Comparison of ENCODE assay signal across 17 cellular contexts in the genomic region with DNA sequence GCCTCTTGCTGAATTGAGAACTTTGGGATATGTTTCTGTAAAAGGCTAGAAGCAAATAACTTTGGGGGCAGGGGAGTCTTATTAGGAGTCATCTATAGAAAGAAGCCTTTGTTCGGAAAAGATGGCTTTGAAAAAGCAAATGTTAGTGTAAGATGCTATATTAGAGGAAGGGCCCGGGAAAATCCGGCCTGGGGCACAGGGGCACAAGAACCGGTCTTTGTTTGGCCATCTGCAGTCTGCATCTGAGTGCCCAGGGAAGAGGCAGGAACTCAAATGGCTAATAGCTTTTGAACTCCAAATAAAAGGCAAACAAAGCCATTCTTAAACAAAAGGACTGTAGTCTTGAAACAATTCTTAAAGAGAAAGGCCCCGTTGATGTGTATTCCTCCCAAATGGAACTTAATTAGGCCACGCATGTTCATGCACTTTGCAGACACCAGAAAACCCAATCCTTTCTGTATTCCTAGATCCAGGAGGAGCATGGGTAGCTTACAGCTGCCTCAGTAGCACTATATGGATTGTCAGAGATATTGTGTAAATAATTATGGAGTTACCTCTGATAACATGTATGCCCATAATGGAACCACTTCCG.
DNase-seq lines count a peak whose midpoint lies in the region; ATAC-seq, FAIRE-seq and TF ChIP-seq lines count a peak whose summit lies in the region.
"Had no signal": no experiment of that assay in that cellular context is flagged by ENCODE, and none has a peak within 500 bp of the region (broad histone marks: within the 10 kb centered on the region; RNA-seq: fewer than 3 reads in every experiment).

No MANE protein-coding gene starts in this region.

- no peaks in the 10 kb centered on the region for H3K27me3 ChIP-seq in right atrium auricular region

- no peak for FAIRE-seq in HTR-8/SVneo (lab: Jason Lieb, UNC)
- no peak for FAIRE-seq in H54 (lab: Jason Lieb, UNC)
- FAIRE-seq: bronchial epithelial cell, D721Med, GM18507 had no signal

- intact Hi-C loops in cardiac septum (cut with DNase I): no loop called here

- peaks cover 16% of the 10 kb centered on the region for H3K27me3 Mint-ChIP-seq in WTC11 (ENCODE audit: low read depth)

- H3K27ac Mint-ChIP-seq in WTC11: peak overlapping the region; percentile 84
- H3K27ac Mint-ChIP-seq: activated naive CD8-positive, alpha-beta T cell treated with anti-CD3 and anti-CD28 coated beads, Interleukin-2, amount 10 ng/mL, durations not matched to agents 7 days and 5 days; activated T-cell treated with anti-CD3 and anti-CD28 coated beads, Interleukin-2, amount 50 U/mL, for 72 hours had no signal

- TF ChIP-seq CTCF in right atrium auricular region (IDR thresholded peaks at IDR 0.05) (no peak), WTC11 (IDR thresholded peaks at IDR 0.05) (no peak)

- peaks cover 22% of the 10 kb centered on the region for H3K36me3 Mint-ChIP-seq in WTC11
- H3K36me3 Mint-ChIP-seq: activated naive CD8-positive, alpha-beta T cell treated with anti-CD3 and anti-CD28 coated beads, Interleukin-2, amount 10 ng/mL, durations not matched to agents 7 days and 5 days had no signal

- no peaks in the 10 kb centered on the region for H3K4me1 ChIP-seq in right atrium auricular region

- H3K4me3 ChIP-seq in right atrium auricular region: no peak overlapping the region

- DNase-seq in right atrium auricular region (ENCODE audit: low spot score) (peak; percentile 46), cardiac septum (ENCODE audit: low spot score) (no peak), WTC11 (ENCODE audit: low spot score) (no peak), medulla oblongata (ENCODE audit: extremely low spot score) (peak; percentile 34), HTR-8/SVneo (ENCODE audit: insufficient read length, low spot score) (no peak), germinal center (ENCODE audit: low spot score) (no peak), NAMALWA (ENCODE audit: low spot score) (no peak), H54 (ENCODE audit: insufficient read length, low spot score) (no peak)
- DNase-seq: activated CD4-positive, alpha-beta T cell treated with anti-CD3 and anti-CD28 coated beads, Interleukin-2, amount 50 U/mL, for 48 hours; activated naive CD8-positive, alpha-beta T cell treated with anti-CD3 and anti-CD28 coated beads, Interleukin-2, amount 10 ng/mL, durations not matched to agents 7 days and 5 days; activated T-cell treated with anti-CD3 and anti-CD28 coated beads, Interleukin-2, amount 50 U/mL, for 72 hours; AML-193; left ventricle myocardium superior; stimulated activated CD4-positive, alpha-beta T cell treated with anti-CD3 and anti-CD28 coated beads, Interleukin-15, amount 100 ng/mL, for 24 hours had no signal

- no peak for TF ChIP-seq POLR2A in H54 (IDR thresholded peaks at IDR 0.05; ENCODE audit: low read depth, low read length)

- H3K4me1 Mint-ChIP-seq in WTC11: peaks cover 36% of the 10 kb centered on the region
- H3K4me1 Mint-ChIP-seq: activated naive CD8-positive, alpha-beta T cell treated with anti-CD3 and anti-CD28 coated beads, Interleukin-2, amount 10 ng/mL, durations not matched to agents 7 days and 5 days had no signal

- POLR2A ChIA-PET in WTC11 (lab: Charles Lee): no interaction called here

- no peaks in the 10 kb centered on the region for H3K36me3 ChIP-seq in right atrium auricular region

- ATAC-seq in WTC11: peak; percentile 74
- ATAC-seq: activated T-cell treated with anti-CD3 and anti-CD28 coated beads, Interleukin-2, amount 50 U/mL, for 72 hours; left ventricle myocardium superior had no signal

- H3K9me3 Mint-ChIP-seq in WTC11: peaks cover 32% of the 10 kb centered on the region
- H3K9me3 Mint-ChIP-seq: activated naive CD8-positive, alpha-beta T cell treated with anti-CD3 and anti-CD28 coated beads, Interleukin-2, amount 10 ng/mL, durations not matched to agents 7 days and 5 days; activated T-cell treated with anti-CD3 and anti-CD28 coated beads, Interleukin-2, amount 50 U/mL, for 72 hours had no signal

- no peak overlapping the region for H3K27ac ChIP-seq in right atrium auricular region

- CTCF ChIA-PET in WTC11 (lab: Charles Lee): interaction anchor here (1.0 kb wide), 1 partner anchor 9 kb away, joined by 6 read pairs; no protein-coding TSS in a partner anchor

- no peaks in the 10 kb centered on the region for H3K9me3 ChIP-seq in right atrium auricular region

- H3K4me3 Mint-ChIP-seq in WTC11: no peak overlapping the region
- H3K4me3 Mint-ChIP-seq: activated naive CD8-positive, alpha-beta T cell treated with anti-CD3 and anti-CD28 coated beads, Interleukin-2, amount 10 ng/mL, durations not matched to agents 7 days and 5 days; activated T-cell treated with anti-CD3 and anti-CD28 coated beads, Interleukin-2, amount 50 U/mL, for 72 hours had no signal

TF ChIP-seq in WTC11, 78 proteins besides CTCF, POLR2A, EP300 and RAD21:
- TF ChIP-seq NR1H2 (CRISPR knock-in tag; IDR thresholded peaks at IDR 0.05): no peak
- TF ChIP-seq, protein P1, sequence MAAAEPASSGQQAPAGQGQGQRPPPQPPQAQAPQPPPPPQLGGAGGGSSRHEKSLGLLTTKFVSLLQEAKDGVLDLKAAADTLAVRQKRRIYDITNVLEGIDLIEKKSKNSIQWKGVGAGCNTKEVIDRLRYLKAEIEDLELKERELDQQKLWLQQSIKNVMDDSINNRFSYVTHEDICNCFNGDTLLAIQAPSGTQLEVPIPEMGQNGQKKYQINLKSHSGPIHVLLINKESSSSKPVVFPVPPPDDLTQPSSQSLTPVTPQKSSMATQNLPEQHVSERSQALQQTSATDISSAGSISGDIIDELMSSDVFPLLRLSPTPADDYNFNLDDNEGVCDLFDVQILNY (CRISPR knock-in tag; IDR thresholded peaks at IDR 0.05): no peak
- TF ChIP-seq ZNF219 (CRISPR knock-in tag; IDR thresholded peaks at IDR 0.05; ENCODE audit: borderline replicate concordance): no peak
- no peak for TF ChIP-seq RELA (CRISPR knock-in tag; IDR thresholded peaks at IDR 0.05; ENCODE audit: borderline replicate concordance)
- TF ChIP-seq, protein P2, sequence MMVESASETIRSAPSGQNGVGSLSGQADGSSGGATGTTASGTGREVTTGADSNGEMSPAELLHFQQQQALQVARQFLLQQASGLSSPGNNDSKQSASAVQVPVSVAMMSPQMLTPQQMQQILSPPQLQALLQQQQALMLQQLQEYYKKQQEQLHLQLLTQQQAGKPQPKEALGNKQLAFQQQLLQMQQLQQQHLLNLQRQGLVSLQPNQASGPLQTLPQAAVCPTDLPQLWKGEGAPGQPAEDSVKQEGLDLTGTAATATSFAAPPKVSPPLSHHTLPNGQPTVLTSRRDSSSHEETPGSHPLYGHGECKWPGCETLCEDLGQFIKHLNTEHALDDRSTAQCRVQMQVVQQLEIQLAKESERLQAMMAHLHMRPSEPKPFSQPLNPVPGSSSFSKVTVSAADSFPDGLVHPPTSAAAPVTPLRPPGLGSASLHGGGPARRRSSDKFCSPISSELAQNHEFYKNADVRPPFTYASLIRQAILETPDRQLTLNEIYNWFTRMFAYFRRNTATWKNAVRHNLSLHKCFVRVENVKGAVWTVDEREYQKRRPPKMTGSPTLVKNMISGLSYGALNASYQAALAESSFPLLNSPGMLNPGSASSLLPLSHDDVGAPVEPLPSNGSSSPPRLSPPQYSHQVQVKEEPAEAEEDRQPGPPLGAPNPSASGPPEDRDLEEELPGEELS (CRISPR knock-in tag; IDR thresholded peaks at IDR 0.05): no peak
- TF ChIP-seq TCF7 (CRISPR knock-in tag; IDR thresholded peaks at IDR 0.05; ENCODE audit: low read depth): no peak
- TF ChIP-seq, protein P3, sequence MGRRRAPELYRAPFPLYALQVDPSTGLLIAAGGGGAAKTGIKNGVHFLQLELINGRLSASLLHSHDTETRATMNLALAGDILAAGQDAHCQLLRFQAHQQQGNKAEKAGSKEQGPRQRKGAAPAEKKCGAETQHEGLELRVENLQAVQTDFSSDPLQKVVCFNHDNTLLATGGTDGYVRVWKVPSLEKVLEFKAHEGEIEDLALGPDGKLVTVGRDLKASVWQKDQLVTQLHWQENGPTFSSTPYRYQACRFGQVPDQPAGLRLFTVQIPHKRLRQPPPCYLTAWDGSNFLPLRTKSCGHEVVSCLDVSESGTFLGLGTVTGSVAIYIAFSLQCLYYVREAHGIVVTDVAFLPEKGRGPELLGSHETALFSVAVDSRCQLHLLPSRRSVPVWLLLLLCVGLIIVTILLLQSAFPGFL (CRISPR knock-in tag; IDR thresholded peaks at IDR 0.05; ENCODE audit: borderline replicate concordance): no peak
- TF ChIP-seq FOXP1 (CRISPR knock-in tag; IDR thresholded peaks at IDR 0.05; ENCODE audit: borderline replicate concordance): no peak
- no peak for TF ChIP-seq ZNF671 (CRISPR knock-in tag; IDR thresholded peaks at IDR 0.05)

Comparison
In these comparisons a context has a peak if more than half of its experiments do, and no peak if none do; other contexts are left out.
1. DNase-seq: peak in right atrium auricular region (single experiment) and medulla oblongata (single experiment); none in cardiac septum (single experiment), WTC11 (single experiment), HTR-8/SVneo (single experiment), germinal center (single experiment), NAMALWA (single experiment) and H54 (single experiment).